ENCODE assay signal across 16 cellular contexts in genomic region chr2:41101281-41101680, GRCh38.
DNase-seq lines count a peak whose midpoint lies in the region; ATAC-seq and TF ChIP-seq lines count a peak whose summit lies in the region.
"Had no signal": no experiment of that assay in that cellular context is flagged by ENCODE, and none has a peak within 500 bp of the region (broad histone marks: within the 10 kb centered on the region; RNA-seq: fewer than 3 reads in every experiment).

No MANE protein-coding gene starts in this region.

- TF ChIP-seq CTCF in fibroblast of villous mesenchyme (IDR thresholded peaks at IDR 0.05; ENCODE audit: insufficient read depth, low read depth, low read length) (no peak), mammary epithelial cell (conservative IDR thresholded peaks at IDR 0.05 in 1 of 2, IDR thresholded peaks at IDR 0.05 in 1 of 2; ENCODE audit: extremely low read depth in 1 of 2, insufficient read depth in 1 of 2, low read depth in 1 of 2, low read length in 2 of 2) (no peak), mucosa of descending colon (IDR thresholded peaks at IDR 0.05) (no peak), neural progenitor cell (IDR thresholded peaks at IDR 0.05) (no peak)

- H3K27ac ChIP-seq in trophoblast cell (ENCODE audit: low read depth, low read length) = no peak overlapping the region
- H3K27ac ChIP-seq in mammary epithelial cell (ENCODE audit: insufficient read depth, low read depth, low read length) = no peak overlapping the region
- H3K27ac ChIP-seq in neural progenitor cell = no peak overlapping the region
- H3K27ac ChIP-seq: C4-2B, GM23248 had no signal

- H3K36me3 ChIP-seq in trophoblast cell (ENCODE audit: control insufficient read depth in 1 of 2, insufficient read depth in 2 of 2, low read length in 2 of 2) (no peaks in the 10 kb centered on the region), mammary epithelial cell (ENCODE audit: insufficient read depth, low read length) (no peaks in the 10 kb centered on the region), mucosa of descending colon (ENCODE audit: low read depth) (no peaks in the 10 kb centered on the region), neural progenitor cell (no peaks in the 10 kb centered on the region)
- H3K36me3 ChIP-seq: BE2C had no signal

- WGBS in trophoblast cell (ENCODE audit: extremely low coverage, insufficient coverage, insufficient read length) = no CpG with 5 or more reads among the region's 1 CpG
- WGBS in mammary epithelial cell (ENCODE audit: low coverage, missing lambda C conversion rate) = 70% methylated on average over 1 of the region's 1 CpG

- H3K4me1 ChIP-seq in trophoblast cell (ENCODE audit: control insufficient read depth in 1 of 2, insufficient read depth in 2 of 2, low read length in 2 of 2) = no peaks in the 10 kb centered on the region
- H3K4me1 ChIP-seq in mammary epithelial cell (ENCODE audit: insufficient read depth, low read length) = no peaks in the 10 kb centered on the region
- H3K4me1 ChIP-seq in mucosa of descending colon (ENCODE audit: low read depth) = no peaks in the 10 kb centered on the region
- H3K4me1 ChIP-seq in neural progenitor cell = peaks cover 7% of the 10 kb centered on the region
- H3K4me1 ChIP-seq: Caco-2 had no signal

- ATAC-seq in mucosa of descending colon (no peak), HG03139 (IDR thresholded peaks at IDR 0.05; ENCODE audit: unreplicated experiment) (no peak)

- BruUV-seq in mammary epithelial cell (replicated peaks; lab: Mats Ljungman, UMichigan) = no TSS peak

- intact Hi-C loops in mammary epithelial cell (cut with micrococcal nuclease) = no loop called here
- intact Hi-C loops in mucosa of descending colon (cut with DNase I, micrococcal nuclease) = no loop called here

- no peak overlapping the region for H2AK5ac ChIP-seq in trophoblast cell (ENCODE audit: low read length)

- no peaks in the 10 kb centered on the region for H3K36me3 Mint-ChIP-seq in neural progenitor cell

- H3K9me3 ChIP-seq in trophoblast cell (ENCODE audit: insufficient read depth, low read depth, low read length) (no peaks in the 10 kb centered on the region), mammary epithelial cell (replicated peaks; ENCODE audit: insufficient read depth, low read length) (no peaks in the 10 kb centered on the region), mucosa of descending colon (peaks cover 6% of the 10 kb centered on the region), neural progenitor cell (ENCODE audit: low read depth) (no peaks in the 10 kb centered on the region)
- H3K9me3 ChIP-seq: BE2C, Caco-2 had no signal

- H3K18ac ChIP-seq in trophoblast cell (ENCODE audit: low read length) = no peak overlapping the region

- no peak overlapping the region for H3K14ac ChIP-seq in trophoblast cell (ENCODE audit: low read length)

- H4K12ac ChIP-seq in trophoblast cell (ENCODE audit: low read depth, low read length) = no peak overlapping the region

- dilution Hi-C loops in mammary epithelial cell (cut with HindIII; ENCODE audit: low sequenced_read_pairs) = no loop called here

- no peaks in the 10 kb centered on the region for H4K20me1 ChIP-seq in mammary epithelial cell (ENCODE audit: insufficient read depth, low read length)
- H4K20me1 ChIP-seq in neural progenitor cell (ENCODE audit: low read depth) = no peaks in the 10 kb centered on the region

- H3K27me3 Mint-ChIP-seq in neural progenitor cell (ENCODE audit: insufficient read depth, low read depth) = no peaks in the 10 kb centered on the region
- H3K27me3 Mint-ChIP-seq: CD4-positive, alpha-beta T cell had no signal

- H3K79me1 ChIP-seq in trophoblast cell (ENCODE audit: low read length) = peaks cover 2% of the 10 kb centered on the region

- H3K27me3 ChIP-seq in trophoblast cell (ENCODE audit: insufficient read depth, low read length) (no peaks in the 10 kb centered on the region), mammary epithelial cell (ENCODE audit: insufficient read depth, low read length) (no peaks in the 10 kb centered on the region), neural progenitor cell (no peaks in the 10 kb centered on the region)
- H3K27me3 ChIP-seq: BE2C had no signal

- no peak overlapping the region for H3K9ac ChIP-seq in trophoblast cell (ENCODE audit: low read length)
- H3K9ac ChIP-seq in mammary epithelial cell (ENCODE audit: insufficient read depth, low read length) = no peak overlapping the region
- no peak overlapping the region for H3K9ac ChIP-seq in neural progenitor cell
- H3K9ac ChIP-seq: GM23248 had no signal

- H3K4me3 ChIP-seq in fibroblast of villous mesenchyme (ENCODE audit: low read depth, low read length) (no peak overlapping the region), trophoblast cell (ENCODE audit: low read depth, low read length) (no peak overlapping the region), mammary epithelial cell (replicated peaks in 1 of 3; ENCODE audit: insufficient read depth in 1 of 3, low read depth in 2 of 3, low read length in 3 of 3) (no peak overlapping the region), mucosa of descending colon (no peak overlapping the region), neural progenitor cell (no peak overlapping the region)
- H3K4me3 ChIP-seq: GM23248 had no signal

- H2AFZ ChIP-seq in trophoblast cell (ENCODE audit: insufficient read depth, low read length, poor library complexity) (no peak overlapping the region), mammary epithelial cell (ENCODE audit: low read depth, low read length) (no peak overlapping the region), neural progenitor cell (replicated peaks) (no peak overlapping the region)
- H2AFZ ChIP-seq: GM23248 had no signal

- H4K91ac ChIP-seq in trophoblast cell (ENCODE audit: low read depth, low read length) = no peak overlapping the region

- H4K8ac ChIP-seq in trophoblast cell (ENCODE audit: low read depth, low read length) = no peak overlapping the region

- no peaks in the 10 kb centered on the region for H3K4me1 Mint-ChIP-seq in neural progenitor cell

- H3K4me2 ChIP-seq in trophoblast cell (ENCODE audit: low read length) = no peak overlapping the region
- no peak overlapping the region for H3K4me2 ChIP-seq in mammary epithelial cell (ENCODE audit: insufficient read depth, low read depth, low read length)
- H3K4me2 ChIP-seq in neural progenitor cell = no peak overlapping the region

- in situ Hi-C loops in mammary epithelial cell (cut with MboI; ENCODE audit: low sequenced_read_pairs in 2 of 2) = no loop called here

- no peak overlapping the region for H2BK120ac ChIP-seq in trophoblast cell (ENCODE audit: insufficient read depth, low read length, poor library complexity)

- H3K23ac ChIP-seq in trophoblast cell (ENCODE audit: low read length) = no peak overlapping the region

- H2BK5ac ChIP-seq in trophoblast cell (ENCODE audit: low read depth, low read length, poor library complexity) = no peak overlapping the region

- H3K79me2 ChIP-seq in trophoblast cell (ENCODE audit: control insufficient read depth, insufficient read depth, low read length, poor library complexity) (no peaks in the 10 kb centered on the region), mammary epithelial cell (ENCODE audit: insufficient read depth, low read length) (no peaks in the 10 kb centered on the region), neural progenitor cell (ENCODE audit: low read depth) (no peaks in the 10 kb centered on the region)

- no peaks in the 10 kb centered on the region for H3F3A ChIP-seq in neural progenitor cell (ENCODE audit: low read depth)

- H3K9me3 Mint-ChIP-seq in neural progenitor cell = no peaks in the 10 kb centered on the region
- H3K9me3 Mint-ChIP-seq: CD4-positive, alpha-beta T cell had no signal

- CTCF ChIA-PET in mammary epithelial cell (lab: Charles Lee; ENCODE audit: low non-redundant PET) = no interaction called here

- H3K4ac ChIP-seq in trophoblast cell (ENCODE audit: low read depth, low read length) = no peak overlapping the region

- DNase-seq in M059J (ENCODE audit: low read depth) (peak; percentile 45), fibroblast of villous mesenchyme (ENCODE audit: low read depth) (peak; percentile 1), trophoblast cell (no peak), mammary epithelial cell (no peak), mucosa of descending colon (no peak), neural progenitor cell (ENCODE audit: low spot score) (no peak)
- DNase-seq: ACHN; BE2C; Caco-2; CD4-positive, alpha-beta T cell; GDM1; GM23248; HCEC 1CT; IMR-90 had no signal

- peak overlapping the region; percentile 87 for H2BK12ac ChIP-seq in trophoblast cell (ENCODE audit: low read length)

- no peak overlapping the region for H3K4me3 Mint-ChIP-seq in neural progenitor cell
- H3K4me3 Mint-ChIP-seq: CD4-positive, alpha-beta T cell had no signal

- H3K27ac Mint-ChIP-seq in neural progenitor cell = no peak overlapping the region
- H3K27ac Mint-ChIP-seq: CD4-positive, alpha-beta T cell had no signal

Comparison
In these comparisons a context has a peak if more than half of its experiments do, and no peak if none do; other contexts are left out.
1. DNase-seq: peak in M059J (single experiment) and fibroblast of villous mesenchyme (single experiment); none in trophoblast cell (0 of 2), mammary epithelial cell (single experiment), mucosa of descending colon (0 of 3) and neural progenitor cell (single experiment).